Comparison of ENCODE assay signal across 17 cellular contexts in genomic region chr6:143773503-143773902, GRCh38.
DNase-seq lines count a peak whose midpoint lies in the region; ATAC-seq and TF ChIP-seq lines count a peak whose summit lies in the region.
"Had no signal": no experiment of that assay in that cellular context is flagged by ENCODE, and none has a peak within 500 bp of the region (broad histone marks: within the 10 kb centered on the region; RNA-seq: fewer than 3 reads in every experiment).

No MANE protein-coding gene starts in this region.

- CTCF ChIA-PET in Calu3 (lab: Charles Lee) (no interaction called here), RWPE1 (lab: Yijun Ruan, JAX) (no interaction called here)

- no peak for TF ChIP-seq POLR2A in gastroesophageal sphincter (IDR thresholded peaks at IDR 0.05)

- POLR2A ChIA-PET in RWPE1 (lab: Yijun Ruan, JAX; ENCODE audit: low non-redundant PET): no interaction called here

- peaks cover 10 to 55% (median 29%) of the 10 kb centered on the region in 3 donors for H3K4me1 ChIP-seq in gastroesophageal sphincter
- H3K4me1 ChIP-seq: Peyer's patch had no signal

- no peaks in the 10 kb centered on the region for H3K9me3 Mint-ChIP-seq in activated T-cell treated with anti-CD3 and anti-CD28 coated beads, Interleukin-2, amount 50 U/mL, for 72 hours
- no peaks in the 10 kb centered on the region for H3K9me3 Mint-ChIP-seq in nephron progenitor cell
- H3K9me3 Mint-ChIP-seq in Calu3 (ENCODE audit: low read depth, unreplicated experiment): no peaks in the 10 kb centered on the region
- H3K9me3 Mint-ChIP-seq: activated naive CD8-positive, alpha-beta T cell treated with anti-CD3 and anti-CD28 coated beads, Interleukin-2, amount 50 U/mL, for 24 hours had no signal

- H3K27me3 ChIP-seq in gastroesophageal sphincter: no peaks in the 10 kb centered on the region
- H3K27me3 ChIP-seq: Peyer's patch had no signal

- no peaks in the 10 kb centered on the region for H3K9me3 ChIP-seq in gastroesophageal sphincter
- H3K9me3 ChIP-seq: Peyer's patch, thoracic aorta had no signal

- DNase-seq in activated T-cell treated with anti-CD3 and anti-CD28 coated beads, Interleukin-2, amount 50 U/mL, for 72 hours: no peak
- DNase-seq in activated T-cell treated with anti-CD3 and anti-CD28 coated beads for 4 hours: no peak
- no peak for DNase-seq in nephron progenitor cell
- no peak for DNase-seq in Calu3
- DNase-seq in RWPE1 (ENCODE audit: low spot score): no peak
- DNase-seq: 8988T; activated CD4-positive, alpha-beta T cell treated with anti-CD3 and anti-CD28 coated beads for 36 hours; activated naive CD8-positive, alpha-beta T cell treated with anti-CD3 and anti-CD28 coated beads, Interleukin-2, amount 50 U/mL, for 24 hours; CD4-positive, CD25-positive, alpha-beta regulatory T cell; mammary epithelial cell; NCI-H2081; Peyer's patch; T-helper 1 cell had no signal

- H3K4me3 ChIP-seq in gastroesophageal sphincter: no peak overlapping the region
- H3K4me3 ChIP-seq: Peyer's patch, thoracic aorta had no signal

- TF ChIP-seq EP300 in gastroesophageal sphincter (IDR thresholded peaks at IDR 0.05): no peak

- peak overlapping the region; percentile 57 for H3K27ac Mint-ChIP-seq in activated T-cell treated with anti-CD3 and anti-CD28 coated beads, Interleukin-2, amount 50 U/mL, for 72 hours
- H3K27ac Mint-ChIP-seq in nephron progenitor cell: peak overlapping the region; percentile 14
- H3K27ac Mint-ChIP-seq in Calu3 (ENCODE audit: unreplicated experiment): no peak overlapping the region
- H3K27ac Mint-ChIP-seq: activated CD4-positive, alpha-beta T cell treated with anti-CD3 and anti-CD28 coated beads for 36 hours; activated naive CD8-positive, alpha-beta T cell treated with anti-CD3 and anti-CD28 coated beads, Interleukin-2, amount 50 U/mL, for 24 hours; CD4-positive, CD25-positive, alpha-beta regulatory T cell had no signal

- H3K36me3 Mint-ChIP-seq in activated T-cell treated with anti-CD3 and anti-CD28 coated beads, Interleukin-2, amount 50 U/mL, for 72 hours (ENCODE audit: insufficient read depth in 2 of 2): peaks cover 0 to 14% of the 10 kb centered on the region in 2 donors
- H3K36me3 Mint-ChIP-seq in nephron progenitor cell (ENCODE audit: low read depth) (peaks cover 32% of the 10 kb centered on the region), Calu3 (ENCODE audit: insufficient read depth, unreplicated experiment) (peaks cover 5% of the 10 kb centered on the region)

- H3K27ac ChIP-seq in gastroesophageal sphincter (peak overlapping the region; percentile 34 to 74 (median 56)), RWPE1 (no peak overlapping the region)

- no peak overlapping the region for H3K4me3 Mint-ChIP-seq in activated T-cell treated with anti-CD3 and anti-CD28 coated beads, Interleukin-2, amount 50 U/mL, for 72 hours
- no peak overlapping the region for H3K4me3 Mint-ChIP-seq in nephron progenitor cell
- H3K4me3 Mint-ChIP-seq in Calu3 (ENCODE audit: low read depth, unreplicated experiment): no peak overlapping the region
- H3K4me3 Mint-ChIP-seq: activated CD4-positive, alpha-beta T cell treated with anti-CD3 and anti-CD28 coated beads for 36 hours; activated naive CD8-positive, alpha-beta T cell treated with anti-CD3 and anti-CD28 coated beads, Interleukin-2, amount 50 U/mL, for 24 hours; CD4-positive, CD25-positive, alpha-beta regulatory T cell had no signal

- BruUV-seq in Calu3 (replicated peaks; lab: Mats Ljungman, UMichigan): no TSS peak

- 13% methylated on average over 3 of the region's 3 CpGs for WGBS in gastroesophageal sphincter (ENCODE audit: low coverage in 1 of 2), 2 donors

- TF ChIP-seq CTCF in gastroesophageal sphincter (IDR thresholded peaks at IDR 0.05) (no peak), nephron progenitor cell (IDR thresholded peaks at IDR 0.05) (no peak), Calu3 (IDR thresholded peaks at IDR 0.05; ENCODE audit: unreplicated experiment) (no peak), RWPE1 (conservative IDR thresholded peaks at IDR 0.05; ENCODE audit: low read depth) (no peak)

- no peaks in the 10 kb centered on the region for H3K27me3 Mint-ChIP-seq in activated T-cell treated with anti-CD3 and anti-CD28 coated beads, Interleukin-2, amount 50 U/mL, for 72 hours (ENCODE audit: low read depth)
- H3K27me3 Mint-ChIP-seq in nephron progenitor cell (ENCODE audit: low read depth, poor library complexity) (no peaks in the 10 kb centered on the region), Calu3 (ENCODE audit: unreplicated experiment) (no peaks in the 10 kb centered on the region)
- H3K27me3 Mint-ChIP-seq: activated CD4-positive, alpha-beta T cell treated with anti-CD3 and anti-CD28 coated beads for 36 hours; activated naive CD8-positive, alpha-beta T cell treated with anti-CD3 and anti-CD28 coated beads, Interleukin-2, amount 50 U/mL, for 24 hours; CD4-positive, CD25-positive, alpha-beta regulatory T cell had no signal

- no peak for ATAC-seq in activated T-cell treated with anti-CD3 and anti-CD28 coated beads, Interleukin-2, amount 50 U/mL, for 72 hours (replicated peaks in 1 of 2)
- ATAC-seq in gastroesophageal sphincter (peak; percentile 72), HG03520 (IDR thresholded peaks at IDR 0.05; ENCODE audit: unreplicated experiment) (no peak), HG03175 (IDR thresholded peaks at IDR 0.05; ENCODE audit: unreplicated experiment) (no peak)

- H3K4me1 Mint-ChIP-seq in activated T-cell treated with anti-CD3 and anti-CD28 coated beads, Interleukin-2, amount 50 U/mL, for 72 hours (ENCODE audit: low read depth): no peaks in the 10 kb centered on the region
- peaks cover 20% of the 10 kb centered on the region for H3K4me1 Mint-ChIP-seq in nephron progenitor cell
- H3K4me1 Mint-ChIP-seq in Calu3 (ENCODE audit: low read depth, unreplicated experiment): no peaks in the 10 kb centered on the region

- peaks cover 0 to 23% of the 10 kb centered on the region in 2 donors for H3K36me3 ChIP-seq in gastroesophageal sphincter
- H3K36me3 ChIP-seq: thoracic aorta had no signal

- intact Hi-C loops in Calu3 (cut with micrococcal nuclease; ENCODE audit: unreplicated experiment): no loop called here
